Comparison of ENCODE assay signal across 10 cellular contexts in genomic region chrX:131987252-131987651, GRCh38. TPM values are rescaled to one million over a fixed set of nuclear protein-coding genes. Genes with fewer than 3 reads are reported as not detected.
A peak's percentile ranks its signal among the peaks of the same experiment; 100 is the strongest.
DNase-seq lines count a peak whose midpoint lies in the region; ATAC-seq, FAIRE-seq and TF ChIP-seq lines count a peak whose summit lies in the region.
"Had no signal": no experiment of that assay in that cellular context is flagged by ENCODE, and none has a peak within 500 bp of the region (broad histone marks: within the 10 kb centered on the region; RNA-seq: fewer than 3 reads in every experiment).

No MANE protein-coding gene starts in this region.

- H3K27ac Mint-ChIP-seq in IgD-negative memory B cell: peak overlapping the region; percentile 52 to 96 (median 83)
- peak overlapping the region; percentile 91 for H3K27ac Mint-ChIP-seq in central memory CD8-positive, alpha-beta T cell (ENCODE audit: low read depth)
- H3K27ac Mint-ChIP-seq: brain had no signal

- peak; percentile 89 for FAIRE-seq in GM12891 (lab: Jason Lieb, UNC)

- peaks cover 27 to 40% (median 30%) of the 10 kb centered on the region in 3 donors for H3K4me1 Mint-ChIP-seq in IgD-negative memory B cell
- H3K4me1 Mint-ChIP-seq in central memory CD8-positive, alpha-beta T cell: peaks cover 49% of the 10 kb centered on the region

- peaks cover 2% of the 10 kb centered on the region for H3K36me3 Mint-ChIP-seq in IgD-negative memory B cell
- H3K36me3 Mint-ChIP-seq in central memory CD8-positive, alpha-beta T cell (ENCODE audit: insufficient read depth): peaks cover 4% of the 10 kb centered on the region
- H3K36me3 Mint-ChIP-seq: brain had no signal

- peak; percentile 99 for ATAC-seq in GM21515 (IDR thresholded peaks at IDR 0.05; ENCODE audit: unreplicated experiment)
- ATAC-seq in central memory CD8-positive, alpha-beta T cell (replicated peaks; ENCODE audit: extremely low read depth, poor library complexity, severe bottlenecking): peak; percentile 96
- ATAC-seq: HCT116 had no signal

- no peaks in the 10 kb centered on the region for H3K9me3 Mint-ChIP-seq in IgD-negative memory B cell
- H3K9me3 Mint-ChIP-seq in central memory CD8-positive, alpha-beta T cell: no peaks in the 10 kb centered on the region

- H3K27me3 Mint-ChIP-seq in IgD-negative memory B cell: peaks cover 19% of the 10 kb centered on the region
- H3K27me3 Mint-ChIP-seq in central memory CD8-positive, alpha-beta T cell: no peaks in the 10 kb centered on the region

- TF ChIP-seq POLR2A in GM12891 (IDR thresholded peaks at IDR 0.05; ENCODE audit: low read depth, low read length): no peak

- DNase-seq in GM12891 (ENCODE audit: insufficient read length, low spot score) (no peak), NCI-H1092 (lab: John Stamatoyannopoulos, UW) (no peak), NCI-H187 (lab: John Stamatoyannopoulos, UW) (no peak), NCI-H526 treated with DMSO at 0.1 percent for 48 hours (lab: John Stamatoyannopoulos, UW) (no peak)
- DNase-seq in central memory CD8-positive, alpha-beta T cell (ENCODE audit: low spot score in 2 of 2): peak in 1 of 2 donors; percentile 23
- DNase-seq in activated CD4-positive, alpha-beta T cell treated with anti-CD3 and anti-CD28 coated beads for 48 hours: no peak

- peak overlapping the region; percentile 22 to 90 (median 56) for H3K4me3 Mint-ChIP-seq in IgD-negative memory B cell
- peak overlapping the region; percentile 67 for H3K4me3 Mint-ChIP-seq in central memory CD8-positive, alpha-beta T cell
- H3K4me3 Mint-ChIP-seq: brain had no signal

TF ChIP-seq in GM12891, 5 proteins besides CTCF, POLR2A, EP300 and RAD21:
- TF ChIP-seq SPI1 (IDR thresholded peaks at IDR 0.05; ENCODE audit: low read depth, low read length) (peak; percentile 99), POLR2AphosphoS5 (IDR thresholded peaks at IDR 0.05; ENCODE audit: low read depth, low read length) (no peak)

RNA-seq across cellular contexts. Expression of gene STK26, which starts 35.9 kb away (rescaled TPM):
- polyA plus RNA-seq in GM12891 (2012; ENCODE audit: low read depth, missing spikeins): 35.0 TPM
- polyA plus RNA-seq in IgD-negative memory B cell: 36.2 TPM
